Comparison of ENCODE assay signal across 9 cellular contexts in genomic region chr13:114118086-114118762, GRCh38. TPM values are rescaled to one million over a fixed set of nuclear protein-coding genes. Genes with fewer than 3 reads are reported as not detected.
A peak's percentile ranks its signal among the peaks of the same experiment; 100 is the strongest.
DNase-seq lines count a peak whose midpoint lies in the region; ATAC-seq and TF ChIP-seq lines count a peak whose summit lies in the region.
"Had no signal": no experiment of that assay in that cellular context is flagged by ENCODE, and none has a peak within 500 bp of the region (broad histone marks: within the 10 kb centered on the region; RNA-seq: fewer than 3 reads in every experiment).

No MANE protein-coding gene starts in this region.

- H3K9ac ChIP-seq in liver (ENCODE audit: low read depth in 1 of 2, low read length in 2 of 2): no peak overlapping the region
- no peak overlapping the region for H3K9ac ChIP-seq in subcutaneous abdominal adipose tissue (ENCODE audit: low read length in 5 of 5)

- intact Hi-C loops in activated CD8-positive, alpha-beta T cell treated with anti-CD3 and anti-CD28 coated beads for 36 hours (cut with micrococcal nuclease): no loop called here

- ATAC-seq in activated CD8-positive, alpha-beta T cell treated with anti-CD3 and anti-CD28 coated beads for 36 hours: no peak
- ATAC-seq in activated CD8-positive, alpha-beta T cell treated with anti-CD3 and anti-CD28 coated beads, Interleukin-2, amount 10 ng/mL, durations not matched to agents 7 days and 5 days: no peak
- ATAC-seq in activated T-helper 17 cell treated with anti-CD3 and anti-CD28 coated beads, Interleukin-2, amount 50 U/mL, for 72 hours (replicated peaks): peak; percentile 24
- ATAC-seq in esophagus mucosa: no peak
- no peak for ATAC-seq in HG03521 (IDR thresholded peaks at IDR 0.05; ENCODE audit: unreplicated experiment)

- H3K36me3 ChIP-seq in liver (ENCODE audit: control insufficient read depth in 4 of 4, insufficient read depth in 3 of 4, low read depth in 1 of 4, low read length in 3 of 4) (no peaks in the 10 kb centered on the region), subcutaneous abdominal adipose tissue (ENCODE audit: control insufficient read depth in 5 of 5, insufficient read depth in 5 of 5, low read length in 5 of 5) (peaks cover 0 to 9% (median 7%) of the 10 kb centered on the region in 5 donors)

- CTCF ChIA-PET in activated CD8-positive, alpha-beta T cell treated with anti-CD3 and anti-CD28 coated beads for 36 hours (lab: Charles Lee): interaction anchor here (1.0 to 1.3 kb wide), 2 partner anchors 57 to 110 kb away, joined by 3 to 4 read pairs; no protein-coding TSS in a partner anchor
- CTCF ChIA-PET in activated CD8-positive, alpha-beta T cell treated with anti-CD3 and anti-CD28 coated beads, Interleukin-2, amount 10 ng/mL, durations not matched to agents 7 days and 5 days (lab: Charles Lee): interaction anchor here (0.7 to 1.4 kb wide), 2 partner anchors 13 to 95 kb away, joined by 3 to 4 read pairs; no protein-coding TSS in a partner anchor

- peak overlapping the region; percentile 81 for H3K27ac Mint-ChIP-seq in activated CD8-positive, alpha-beta T cell treated with anti-CD3 and anti-CD28 coated beads for 36 hours
- H3K27ac Mint-ChIP-seq in activated CD8-positive, alpha-beta T cell treated with anti-CD3 and anti-CD28 coated beads, Interleukin-2, amount 10 ng/mL, durations not matched to agents 7 days and 5 days: no peak overlapping the region
- H3K27ac Mint-ChIP-seq in activated T-helper 17 cell treated with anti-CD3 and anti-CD28 coated beads, Interleukin-2, amount 50 U/mL, for 72 hours: peak overlapping the region; percentile 87

- H3K9me3 Mint-ChIP-seq in activated CD8-positive, alpha-beta T cell treated with anti-CD3 and anti-CD28 coated beads for 36 hours: no peaks in the 10 kb centered on the region
- H3K9me3 Mint-ChIP-seq in activated CD8-positive, alpha-beta T cell treated with anti-CD3 and anti-CD28 coated beads, Interleukin-2, amount 10 ng/mL, durations not matched to agents 7 days and 5 days (ENCODE audit: insufficient read depth): no peaks in the 10 kb centered on the region
- no peaks in the 10 kb centered on the region for H3K9me3 Mint-ChIP-seq in activated T-helper 17 cell treated with anti-CD3 and anti-CD28 coated beads, Interleukin-2, amount 50 U/mL, for 72 hours

- H3K27me3 ChIP-seq in liver (ENCODE audit: control insufficient read depth in 4 of 4, insufficient read depth in 4 of 4, low read length in 3 of 4) (no peaks in the 10 kb centered on the region), subcutaneous abdominal adipose tissue (ENCODE audit: control insufficient read depth in 5 of 5, insufficient read depth in 4 of 5, low read length in 5 of 5) (no peaks in the 10 kb centered on the region)

- TF ChIP-seq RAD21 in liver (IDR thresholded peaks at IDR 0.05): no peak

- H3K4me1 Mint-ChIP-seq in activated CD8-positive, alpha-beta T cell treated with anti-CD3 and anti-CD28 coated beads for 36 hours (ENCODE audit: low read depth): peaks cover 70% of the 10 kb centered on the region
- peaks cover 54% of the 10 kb centered on the region for H3K4me1 Mint-ChIP-seq in activated CD8-positive, alpha-beta T cell treated with anti-CD3 and anti-CD28 coated beads, Interleukin-2, amount 10 ng/mL, durations not matched to agents 7 days and 5 days (ENCODE audit: low read depth)
- peaks cover 40% of the 10 kb centered on the region for H3K4me1 Mint-ChIP-seq in activated T-helper 17 cell treated with anti-CD3 and anti-CD28 coated beads, Interleukin-2, amount 50 U/mL, for 72 hours

- peak; percentile 19 for DNase-seq in activated CD8-positive, alpha-beta T cell treated with anti-CD3 and anti-CD28 coated beads for 36 hours
- DNase-seq in activated CD8-positive, alpha-beta T cell treated with anti-CD3 and anti-CD28 coated beads, Interleukin-2, amount 10 ng/mL, durations not matched to agents 7 days and 5 days: no peak
- no peak for DNase-seq in midbrain (lab: John Stamatoyannopoulos, UW)
- DNase-seq: NCI-H1436 treated with DMSO at 0.1 percent for 48 hours had no signal

- peaks cover 0 to 14% (median 5%) of the 10 kb centered on the region in 4 donors for H3K4me1 ChIP-seq in liver (ENCODE audit: control insufficient read depth in 4 of 4, insufficient read depth in 4 of 4, low read length in 3 of 4)
- peaks cover 3 to 64% (median 54%) of the 10 kb centered on the region in 5 donors for H3K4me1 ChIP-seq in subcutaneous abdominal adipose tissue (ENCODE audit: control insufficient read depth in 5 of 5, insufficient read depth in 5 of 5, low read length in 5 of 5)

- H3K4me3 ChIP-seq in liver (ENCODE audit: low read depth in 1 of 3, low read length in 3 of 3): no peak overlapping the region
- peak overlapping the region in 1 of 5 donors; percentile 22 for H3K4me3 ChIP-seq in subcutaneous abdominal adipose tissue (ENCODE audit: low read depth in 1 of 5, low read length in 5 of 5)

- no peak for TF ChIP-seq CTCF in activated CD8-positive, alpha-beta T cell treated with anti-CD3 and anti-CD28 coated beads for 36 hours (IDR thresholded peaks at IDR 0.05)
- TF ChIP-seq CTCF in liver (IDR thresholded peaks at IDR 0.05; ENCODE audit: low read depth, low read length, missing input control): no peak

- peaks cover 23% of the 10 kb centered on the region for H3K36me3 Mint-ChIP-seq in activated CD8-positive, alpha-beta T cell treated with anti-CD3 and anti-CD28 coated beads for 36 hours (ENCODE audit: low read depth)
- peaks cover 21% of the 10 kb centered on the region for H3K36me3 Mint-ChIP-seq in activated CD8-positive, alpha-beta T cell treated with anti-CD3 and anti-CD28 coated beads, Interleukin-2, amount 10 ng/mL, durations not matched to agents 7 days and 5 days (ENCODE audit: low read depth)
- peaks cover 27% of the 10 kb centered on the region for H3K36me3 Mint-ChIP-seq in activated T-helper 17 cell treated with anti-CD3 and anti-CD28 coated beads, Interleukin-2, amount 50 U/mL, for 72 hours (ENCODE audit: low read depth)

- no peak overlapping the region for H3K4me3 Mint-ChIP-seq in activated CD8-positive, alpha-beta T cell treated with anti-CD3 and anti-CD28 coated beads for 36 hours
- no peak overlapping the region for H3K4me3 Mint-ChIP-seq in activated CD8-positive, alpha-beta T cell treated with anti-CD3 and anti-CD28 coated beads, Interleukin-2, amount 10 ng/mL, durations not matched to agents 7 days and 5 days
- peak overlapping the region; percentile 70 for H3K4me3 Mint-ChIP-seq in activated T-helper 17 cell treated with anti-CD3 and anti-CD28 coated beads, Interleukin-2, amount 50 U/mL, for 72 hours

- no peaks in the 10 kb centered on the region for H3K9me3 ChIP-seq in liver (ENCODE audit: control insufficient read depth in 4 of 4, low read length in 3 of 4)
- no peaks in the 10 kb centered on the region for H3K9me3 ChIP-seq in subcutaneous abdominal adipose tissue (ENCODE audit: control insufficient read depth in 5 of 5, low read length in 5 of 5)

- POLR2A ChIA-PET in activated CD8-positive, alpha-beta T cell treated with anti-CD3 and anti-CD28 coated beads for 36 hours (lab: Charles Lee): interaction anchor here (0.5 to 2.0 kb wide), 6 partner anchors 9 to 165 kb away, joined by 3 to 10 read pairs (median 3); no protein-coding TSS in a partner anchor
- POLR2A ChIA-PET in activated CD8-positive, alpha-beta T cell treated with anti-CD3 and anti-CD28 coated beads, Interleukin-2, amount 10 ng/mL, durations not matched to agents 7 days and 5 days (lab: Charles Lee): interaction anchor here (1.4 kb wide), 1 partner anchor 13 kb away, joined by 4 read pairs; no protein-coding TSS in a partner anchor

- H3K27ac ChIP-seq in liver (ENCODE audit: low read depth in 1 of 2, low read length in 2 of 2): peak overlapping the region; percentile 50 to 77
- H3K27ac ChIP-seq in subcutaneous abdominal adipose tissue (ENCODE audit: low read depth, low read length): peak overlapping the region; percentile 76

- 43% methylated on average over 11 of the region's 11 CpGs for WGBS in liver

- H3K27me3 Mint-ChIP-seq in activated CD8-positive, alpha-beta T cell treated with anti-CD3 and anti-CD28 coated beads for 36 hours: no peaks in the 10 kb centered on the region
- no peaks in the 10 kb centered on the region for H3K27me3 Mint-ChIP-seq in activated CD8-positive, alpha-beta T cell treated with anti-CD3 and anti-CD28 coated beads, Interleukin-2, amount 10 ng/mL, durations not matched to agents 7 days and 5 days (ENCODE audit: low read depth)
- no peaks in the 10 kb centered on the region for H3K27me3 Mint-ChIP-seq in activated T-helper 17 cell treated with anti-CD3 and anti-CD28 coated beads, Interleukin-2, amount 50 U/mL, for 72 hours

TF ChIP-seq in liver, 16 proteins besides CTCF, POLR2A, EP300 and RAD21 (continues in another document):
- no peak for TF ChIP-seq MAX (IDR thresholded peaks at IDR 0.05)
- TF ChIP-seq TAF1 (conservative IDR thresholded peaks at IDR 0.05): no peak
- no peak for TF ChIP-seq HNF4G (IDR thresholded peaks at IDR 0.05)
- no peak for TF ChIP-seq JUND (IDR thresholded peaks at IDR 0.05)
- TF ChIP-seq FOXA1 (IDR thresholded peaks at IDR 0.05): no peak
- no peak for TF ChIP-seq YY1 (IDR thresholded peaks at IDR 0.05)
- no peak for TF ChIP-seq FOXA2 (IDR thresholded peaks at IDR 0.05)

RNA-seq across cellular contexts. Expression of gene RASA3, which starts 14.2 kb away (rescaled TPM):
- 10 to 100 TPM; 28.9 to 32.3 TPM for total RNA-seq in activated CD8-positive, alpha-beta T cell treated with anti-CD3 and anti-CD28 coated beads for 36 hours
- 10 to 100 TPM; 36.9 to 39.3 TPM for total RNA-seq in activated CD8-positive, alpha-beta T cell treated with anti-CD3 and anti-CD28 coated beads, Interleukin-2, amount 10 ng/mL, durations not matched to agents 7 days and 5 days
- 10 to 100 TPM; 18.4 to 62.5 TPM for total RNA-seq in activated T-helper 17 cell treated with anti-CD3 and anti-CD28 coated beads, Interleukin-2, amount 50 U/mL, for 72 hours
- total RNA-seq in liver (1 to 10 TPM; 5.8 to 5.9 TPM), esophagus mucosa (1.6 TPM)
- polyA plus RNA-seq in liver: 1 to 10 TPM in 1 of 2 donors, under 1 TPM in 1; 0.64 to 1.8 TPM
